8 cellular contexts compared by ENCODE assay signal in genomic region chrX:72018277-72019112, GRCh38.
DNase-seq lines count a peak whose midpoint lies in the region; ATAC-seq and TF ChIP-seq lines count a peak whose summit lies in the region.

No MANE protein-coding gene starts in this region.

- peak; percentile 34 for TF ChIP-seq CTCF in lung (IDR thresholded peaks at IDR 0.05; ENCODE audit: control extremely low read depth, extremely low read depth)

- CTCF ChIA-PET in activated CD4-positive, alpha-beta memory T cell treated with anti-CD3 and anti-CD28 coated beads for 36 hours (lab: Charles Lee), result interaction anchor here (0.6 to 5.4 kb wide), 21 partner anchors 9 to 258 kb away, joined by 3 to 57 read pairs (median 4); partner anchors contain the start of genes RPS4X and RTL5

- no peak overlapping the region for H3K4me3 ChIP-seq in lung

- no peak overlapping the region for H3K4me3 Mint-ChIP-seq in activated CD4-positive, alpha-beta memory T cell treated with anti-CD3 and anti-CD28 coated beads for 36 hours

- peak overlapping the region in 1 of 2 donors; percentile 68 for H3K27ac ChIP-seq in lung (ENCODE audit: low read depth in 1 of 2, low read length in 1 of 2)

- ATAC-seq in HG02938 (IDR thresholded peaks at IDR 0.05; ENCODE audit: unreplicated experiment), result peak; percentile 54
- ATAC-seq in lung (ENCODE audit: insufficient read depth, low FRiP score), result peak; percentile 92

- H3K27ac Mint-ChIP-seq in activated CD4-positive, alpha-beta memory T cell treated with anti-CD3 and anti-CD28 coated beads for 36 hours, result no peak overlapping the region

- no peaks in the 10 kb centered on the region for H3K27me3 ChIP-seq in lung (ENCODE audit: control insufficient read depth, insufficient read depth)

- POLR2A ChIA-PET in activated CD4-positive, alpha-beta memory T cell treated with anti-CD3 and anti-CD28 coated beads for 36 hours (lab: Charles Lee), result interaction anchor here (1.0 to 1.5 kb wide), 3 partner anchors 112 to 163 kb away, joined by 3 read pairs; partner anchors contain the start of gene PIN4

- peaks cover 25% of the 10 kb centered on the region for H3K4me1 Mint-ChIP-seq in activated CD4-positive, alpha-beta memory T cell treated with anti-CD3 and anti-CD28 coated beads for 36 hours (ENCODE audit: low read depth)

- no peaks in the 10 kb centered on the region for H3K4me1 ChIP-seq in lung (ENCODE audit: control insufficient read depth in 2 of 2, insufficient read depth in 2 of 2, low read length in 2 of 2)

- 23 to 30% methylated on average over 18 to 70 of the region's 70 CpGs for WGBS in lung, 2 donors

- H3K27me3 Mint-ChIP-seq in activated CD4-positive, alpha-beta memory T cell treated with anti-CD3 and anti-CD28 coated beads for 36 hours, result no peaks in the 10 kb centered on the region

- H3K36me3 ChIP-seq in lung (ENCODE audit: control insufficient read depth in 2 of 2, insufficient read depth in 2 of 2, low read length in 2 of 2), result no peaks in the 10 kb centered on the region

- H3K9me3 Mint-ChIP-seq in activated CD4-positive, alpha-beta memory T cell treated with anti-CD3 and anti-CD28 coated beads for 36 hours, result no peaks in the 10 kb centered on the region

- no peaks in the 10 kb centered on the region for H3K9me3 ChIP-seq in lung (ENCODE audit: control insufficient read depth in 2 of 2, insufficient read depth in 1 of 2, low read length in 1 of 2)

- intact Hi-C loops in activated CD4-positive, alpha-beta memory T cell treated with anti-CD3 and anti-CD28 coated beads for 36 hours (cut with micrococcal nuclease), result loop anchor here (1.0 kb wide), 1 partner anchor 108 kb away; no protein-coding TSS in a partner anchor

- no peaks in the 10 kb centered on the region for H3K36me3 Mint-ChIP-seq in activated CD4-positive, alpha-beta memory T cell treated with anti-CD3 and anti-CD28 coated beads for 36 hours

- DNase-seq in NCI-H2081 (lab: John Stamatoyannopoulos, UW) (peak; percentile 55 to 67), NCI-H2081 treated with DMSO at 0.1 percent for 48 hours (lab: John Stamatoyannopoulos, UW) (no peak), NCI-H510A (lab: John Stamatoyannopoulos, UW) (peak; percentile 19), dermis microvascular lymphatic vessel endothelial cell (ENCODE audit: low read depth in 2 of 2) (peak; percentile 68 to 90), lung (ENCODE audit: low spot score) (peak; percentile 78)
- peak; percentile 89 for DNase-seq in activated CD4-positive, alpha-beta memory T cell treated with anti-CD3 and anti-CD28 coated beads for 36 hours
- peak; percentile 64 to 74 (median 66) for DNase-seq in stimulated activated CD4-positive, alpha-beta T cell treated with anti-CD3 and anti-CD28 coated beads, TNF-alpha, amount 100 ng/mL, for 1 hour (ENCODE audit: low read depth in 3 of 3, low spot score in 1 of 3)
